In the genomic region with DNA sequence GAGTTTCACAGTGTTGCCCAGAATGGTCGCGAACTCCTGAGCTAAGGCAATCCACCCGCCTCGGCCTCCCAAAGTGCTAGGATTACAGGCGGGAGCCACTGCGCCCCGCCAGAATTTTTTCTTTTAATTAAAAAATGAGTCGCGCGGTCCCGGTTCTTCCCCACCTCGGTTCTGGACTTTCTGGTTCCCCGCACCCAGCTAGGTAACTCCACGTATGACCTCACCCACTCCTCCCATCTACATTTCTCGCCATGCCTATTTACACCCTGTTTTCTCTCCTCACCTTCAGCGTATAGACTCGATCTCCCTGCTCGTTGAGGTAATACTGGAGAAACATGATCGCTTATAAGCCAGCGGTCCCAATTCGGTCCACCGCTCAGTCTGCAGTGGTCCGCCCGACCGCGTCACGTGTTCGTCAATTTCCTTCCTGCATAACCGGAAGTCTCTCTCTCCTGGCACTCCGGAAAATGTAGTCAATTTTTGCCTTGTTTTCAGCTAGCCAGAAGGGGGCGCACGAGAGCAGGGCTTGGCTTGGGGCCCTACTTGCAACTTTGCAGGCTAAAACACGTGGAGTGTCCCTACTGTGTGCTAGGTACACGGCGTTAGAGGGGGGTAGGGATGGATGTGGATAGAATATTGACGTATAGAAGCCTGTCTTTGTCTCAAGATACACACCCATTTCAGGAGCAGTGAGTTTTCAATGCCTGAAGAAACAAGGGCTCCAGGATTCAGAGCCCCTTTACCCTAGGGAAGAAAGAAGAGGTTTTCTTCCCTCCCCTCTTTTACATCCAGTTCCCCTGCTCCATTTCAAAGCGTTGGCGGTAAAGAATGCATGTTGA, we compare ENCODE assay signal across 8 cellular contexts. TPM values are rescaled to one million over a fixed set of nuclear protein-coding genes. Genes with fewer than 3 reads are reported as not detected.
A peak's percentile ranks its signal among the peaks of the same experiment; 100 is the strongest.
DNase-seq lines count a peak whose midpoint lies in the region; ATAC-seq, FAIRE-seq and TF ChIP-seq lines count a peak whose summit lies in the region.

Gene NOP10 (minus strand): TSS at position 400 of the 839 bp plus-strand sequence. CDS start 63 bp downstream, at position 337.
A gene with protein sequence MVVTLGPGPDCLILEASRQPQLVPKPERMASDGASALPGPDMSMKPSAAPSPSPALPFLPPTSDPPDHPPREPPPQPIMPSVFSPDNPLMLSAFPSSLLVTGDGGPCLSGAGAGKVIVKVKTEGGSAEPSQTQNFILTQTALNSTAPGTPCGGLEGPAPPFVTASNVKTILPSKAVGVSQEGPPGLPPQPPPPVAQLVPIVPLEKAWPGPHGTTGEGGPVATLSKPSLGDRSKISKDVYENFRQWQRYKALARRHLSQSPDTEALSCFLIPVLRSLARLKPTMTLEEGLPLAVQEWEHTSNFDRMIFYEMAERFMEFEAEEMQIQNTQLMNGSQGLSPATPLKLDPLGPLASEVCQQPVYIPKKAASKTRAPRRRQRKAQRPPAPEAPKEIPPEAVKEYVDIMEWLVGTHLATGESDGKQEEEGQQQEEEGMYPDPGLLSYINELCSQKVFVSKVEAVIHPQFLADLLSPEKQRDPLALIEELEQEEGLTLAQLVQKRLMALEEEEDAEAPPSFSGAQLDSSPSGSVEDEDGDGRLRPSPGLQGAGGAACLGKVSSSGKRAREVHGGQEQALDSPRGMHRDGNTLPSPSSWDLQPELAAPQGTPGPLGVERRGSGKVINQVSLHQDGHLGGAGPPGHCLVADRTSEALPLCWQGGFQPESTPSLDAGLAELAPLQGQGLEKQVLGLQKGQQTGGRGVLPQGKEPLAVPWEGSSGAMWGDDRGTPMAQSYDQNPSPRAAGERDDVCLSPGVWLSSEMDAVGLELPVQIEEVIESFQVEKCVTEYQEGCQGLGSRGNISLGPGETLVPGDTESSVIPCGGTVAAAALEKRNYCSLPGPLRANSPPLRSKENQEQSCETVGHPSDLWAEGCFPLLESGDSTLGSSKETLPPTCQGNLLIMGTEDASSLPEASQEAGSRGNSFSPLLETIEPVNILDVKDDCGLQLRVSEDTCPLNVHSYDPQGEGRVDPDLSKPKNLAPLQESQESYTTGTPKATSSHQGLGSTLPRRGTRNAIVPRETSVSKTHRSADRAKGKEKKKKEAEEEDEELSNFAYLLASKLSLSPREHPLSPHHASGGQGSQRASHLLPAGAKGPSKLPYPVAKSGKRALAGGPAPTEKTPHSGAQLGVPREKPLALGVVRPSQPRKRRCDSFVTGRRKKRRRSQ (plus strand): TSS at position 579 of the 839 bp plus-strand sequence. CDS start 382 bp downstream, outside the sequence.

- peak within 1 kb of the TSS; percentile 94 for H3K9ac ChIP-seq in skeletal muscle satellite cell (ENCODE audit: low read depth, low read length)

- FAIRE-seq in A549 (lab: Jason Lieb, UNC), result peak; percentile 97
- peak; percentile 28 for FAIRE-seq in TTC549 (lab: Jason Lieb, UNC)

- H3K27me3 ChIP-seq in skeletal muscle satellite cell (ENCODE audit: control insufficient read depth, insufficient read depth, low read length), result no peaks in the 10 kb centered on the region

- H3K36me3 ChIP-seq in skeletal muscle satellite cell (ENCODE audit: insufficient read depth, low read length), result peaks cover 15% of the 10 kb centered on the region

- POLR2A ChIA-PET in A549 (lab: Yijun Ruan, JAX), result interaction anchor here (0.7 to 1.3 kb wide), 6 partner anchors 23 to 245 kb away, joined by 3 to 10 read pairs (median 4); partner anchors contain the start of genes KATNBL1 and LPCAT4

- H3K27me3 Mint-ChIP-seq in brain, result peaks cover 3% of the 10 kb centered on the region

- H3K36me3 Mint-ChIP-seq in brain, result peaks cover 25% of the 10 kb centered on the region

- ATAC-seq in A549 (peak; percentile 93 to 94), GM18519 (IDR thresholded peaks at IDR 0.05; ENCODE audit: low FRiP score, unreplicated experiment) (peak; percentile 62), HG03060 (IDR thresholded peaks at IDR 0.05; ENCODE audit: low read depth, unreplicated experiment) (peak; percentile 76)

- CTCF ChIA-PET in A549 (lab: Yijun Ruan, JAX), result interaction anchor here (0.6 to 5.2 kb wide), 27 partner anchors 8 to 1096 kb away, joined by 3 to 80 read pairs (median 5); partner anchors contain the start of genes GOLGA8B, KATNBL1 and LPCAT4

- TF ChIP-seq EP300 in A549 (IDR thresholded peaks at IDR 0.05), result no peak

- DNase-seq in A549 (ENCODE audit: low read depth in 1 of 2, low spot score in 1 of 2) (peak; percentile 83 to 96), NCI-H2107 (lab: John Stamatoyannopoulos, UW) (peak; percentile 41)

- TF ChIP-seq RAD21 in A549 (conservative IDR thresholded peaks at IDR 0.05 in 1 of 2, IDR thresholded peaks at IDR 0.05 in 1 of 2), result peak; percentile 84 to 87

- H3K4me1 ChIP-seq in A549, result peaks cover 15% of the 10 kb centered on the region; the same call in 2 of the 3 replicates
- peaks cover 12% of the 10 kb centered on the region for H3K4me1 ChIP-seq in skeletal muscle satellite cell (ENCODE audit: control insufficient read depth, insufficient read depth, low read length)

- H3K4me2 ChIP-seq in A549 (peak within 1 kb of the TSS; percentile 86), skeletal muscle satellite cell (ENCODE audit: low read length) (peak within 1 kb of the TSS; percentile 76)

- peak within 1 kb of the TSS in 4 of 5 experiments; percentile 74 to 78 (median 77) for H3K27ac Mint-ChIP-seq in brain

- H3K27ac ChIP-seq in A549, result peak within 1 kb of the TSS; percentile 82 to 88

- TF ChIP-seq CTCF in A549 (IDR thresholded peaks at IDR 0.05) (peak; percentile 99), brain (conservative IDR thresholded peaks at IDR 0.05) (peak; percentile 91 to 96)

- H3K9me3 ChIP-seq in A549 (no peaks in the 10 kb centered on the region), iPS-18c (ENCODE audit: control insufficient read depth, insufficient read depth, low read length) (no peaks in the 10 kb centered on the region), skeletal muscle satellite cell (replicated peaks; ENCODE audit: low read length) (no peaks in the 10 kb centered on the region)

- no peak within 1 kb of the TSS for H3K4me3 Mint-ChIP-seq in brain

- H3K4me1 Mint-ChIP-seq in brain, result peaks cover 28% of the 10 kb centered on the region

- TF ChIP-seq POLR2A in A549 (IDR thresholded peaks at IDR 0.05; ENCODE audit: low read length), result peak; percentile 96

- peaks cover 0 to 7% (median 3%) of the 10 kb centered on the region in 5 experiments for H3K9me3 Mint-ChIP-seq in brain

- WGBS in A549 (ENCODE audit: missing lambda C conversion rate), result 3% methylated on average over 38 of the region's 38 CpGs

- peak within 1 kb of the TSS; percentile 68 for H3K4me3 ChIP-seq in A549
- peak within 1 kb of the TSS; percentile 79 for H3K4me3 ChIP-seq in iPS-18c (ENCODE audit: insufficient read depth, low read depth, low read length)
- peak within 1 kb of the TSS; percentile 99 for H3K4me3 ChIP-seq in skeletal muscle satellite cell (ENCODE audit: low read length)

TF ChIP-seq in A549, 52 proteins besides CTCF, POLR2A, EP300 and RAD21 (continues in another document):
- TF ChIP-seq CHD4 (IDR thresholded peaks at IDR 0.05; ENCODE audit: borderline replicate concordance) (peak; percentile 78), POLR2AphosphoS2 (conservative IDR thresholded peaks at IDR 0.05; ENCODE audit: low read length) (no peak), E2F6 (IDR thresholded peaks at IDR 0.05; ENCODE audit: borderline replicate concordance, low read depth) (peak; percentile 86; the same call in 1 of the 2 replicates), ATOH8 (CRISPR knock-in tag; IDR thresholded peaks at IDR 0.05; ENCODE audit: low read depth) (peak; percentile 11; the same call in 1 of the 2 replicates), PHF8 (IDR thresholded peaks at IDR 0.05; ENCODE audit: borderline replicate concordance, low read depth) (peak; percentile 46; the same call in 1 of the 2 replicates), RNF2 (IDR thresholded peaks at IDR 0.05; ENCODE audit: borderline replicate concordance, low read depth) (no peak), RCOR1 (IDR thresholded peaks at IDR 0.05; ENCODE audit: low read depth, low read length) (no peak), HOXB5 (CRISPR knock-in tag; IDR thresholded peaks at IDR 0.05) (peak; percentile 50; the same call in 1 of the 2 replicates), EHF (CRISPR knock-in tag; IDR thresholded peaks at IDR 0.05) (peak; percentile 79; the same call in 1 of the 2 replicates), GATA3 (IDR thresholded peaks at IDR 0.05; ENCODE audit: borderline replicate concordance) (peak; percentile 52; the same call in 1 of the 2 replicates), FOXS1 (CRISPR knock-in tag; IDR thresholded peaks at IDR 0.05) (peak; percentile 44; the same call in 1 of the 2 replicates), HOXA7 (CRISPR knock-in tag; IDR thresholded peaks at IDR 0.05) (no peak), EHMT2 (IDR thresholded peaks at IDR 0.05; ENCODE audit: low read depth) (no peak)

RNA-seq across cellular contexts. Expression of gene NOP10, which starts in this region (rescaled TPM):
- polyA plus RNA-seq in A549 (2011; rRNA removed) (451 and 688 TPM in 2 replicates), A549 (2017; fragmentation: RNase III; extraction: RNeasy Plus Mini Kit Qiagen cat#74134 plus additional on column Dnase treatment) (463 to 502 TPM (median 470 TPM) in 3 replicates), brain (ENCODE audit: insufficient read depth, low read depth, low replicate concordance) (176 TPM)
- 808 and 847 TPM in 2 replicates for polyA plus RNA-seq in A549 (2012; cell fraction: cytosol; rRNA removed)
- polyA plus RNA-seq in A549 (2012; cell fraction: nucleus; rRNA removed), result 415 and 774 TPM in 2 replicates
- 201 and 279 TPM in 2 replicates for polyA minus RNA-seq in A549 (2011; rRNA and poly(A)+ RNA removed)
- total RNA-seq in skeletal muscle satellite cell (2012; rRNA removed), result 424 and 515 TPM in 2 replicates

RNA-seq across cellular contexts. Expression of the second gene that starts in this region (rescaled TPM):
- polyA plus RNA-seq in A549 (2011; rRNA removed), result not detected in 2 replicates
- polyA plus RNA-seq in A549 (2012; cell fraction: cytosol; rRNA removed), result not detected in 2 replicates
- not detected in 2 replicates for polyA plus RNA-seq in A549 (2012; cell fraction: nucleus; rRNA removed)
- not detected in 3 replicates for polyA plus RNA-seq in A549 (2017; fragmentation: RNase III; extraction: RNeasy Plus Mini Kit Qiagen cat#74134 plus additional on column Dnase treatment)
- polyA minus RNA-seq in A549 (2011; rRNA and poly(A)+ RNA removed), result not detected in 2 replicates
- polyA plus RNA-seq in brain (ENCODE audit: insufficient read depth, low read depth, low replicate concordance), result not detected
- not detected in 2 replicates for total RNA-seq in skeletal muscle satellite cell (2012; rRNA removed)

Comparison
In these comparisons a context has a peak if more than half of its experiments do, and no peak if none do; other contexts are left out.
1. Peak in every context shown above with its lines: DNase-seq, ATAC-seq, H3K4me3 ChIP-seq and H3K27ac ChIP-seq.